In genomic region chr2:105701042-105701441, GRCh38 we compare ENCODE assay signal across 5 cellular contexts.
"Had no signal": no experiment of that assay in that cellular context is flagged by ENCODE, and none has a peak within 500 bp of the region (broad histone marks: within the 10 kb centered on the region; RNA-seq: fewer than 3 reads in every experiment).

No MANE protein-coding gene starts in this region.

- H3K4me3 Mint-ChIP-seq: H9 had no signal

- H2AFZ ChIP-seq: GM23248 had no signal

- H3K27ac Mint-ChIP-seq: H9 had no signal

- DNase-seq: GM23248, GOT3, H9, HCEC 1CT, IMR-90 had no signal

- H3K27ac ChIP-seq: GM23248 had no signal

- H3K9me3 Mint-ChIP-seq: H9 had no signal

- H3K9ac ChIP-seq: GM23248 had no signal

- H3K4me3 ChIP-seq: GM23248 had no signal
